ENCODE assay signal across 10 cellular contexts in the genomic region with DNA sequence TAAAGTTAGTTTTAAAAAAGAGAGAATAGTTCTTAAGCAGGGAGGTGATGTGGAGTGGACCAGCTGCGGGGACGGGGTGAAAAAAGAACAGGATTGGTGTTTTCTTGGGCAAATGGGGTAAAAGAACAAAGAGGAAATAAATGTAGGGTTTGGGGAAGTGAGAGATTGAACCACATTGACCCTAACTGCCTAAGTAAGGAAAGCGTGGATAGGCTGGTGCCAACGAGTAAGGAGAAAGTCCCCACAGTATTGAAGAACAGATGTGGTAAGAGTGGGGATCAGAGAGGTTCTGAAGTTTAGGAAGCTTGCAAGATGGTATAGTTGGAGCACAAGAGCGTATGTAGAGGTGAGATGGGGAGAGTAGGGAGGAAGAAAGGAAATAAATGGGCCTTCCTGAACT.
DNase-seq lines count a peak whose midpoint lies in the region; ATAC-seq and TF ChIP-seq lines count a peak whose summit lies in the region.
"Had no signal": no experiment of that assay in that cellular context is flagged by ENCODE, and none has a peak within 500 bp of the region (broad histone marks: within the 10 kb centered on the region; RNA-seq: fewer than 3 reads in every experiment).

No MANE protein-coding gene starts in this region.

- no peak for ATAC-seq in effector memory CD8-positive, alpha-beta T cell (replicated peaks)
- ATAC-seq in GM18505 (IDR thresholded peaks at IDR 0.05; ENCODE audit: unreplicated experiment): no peak

- H3K4me3 Mint-ChIP-seq in effector memory CD8-positive, alpha-beta T cell: peak overlapping the region; percentile 2 to 3
- H3K4me3 Mint-ChIP-seq: activated naive CD4-positive, alpha-beta T cell treated with anti-CD3 and anti-CD28 coated beads for 36 hours had no signal

- H3K36me3 Mint-ChIP-seq in effector memory CD8-positive, alpha-beta T cell (ENCODE audit: insufficient read depth): peaks cover 5% of the 10 kb centered on the region

- no peak for TF ChIP-seq POLR2A in GM18505 (IDR thresholded peaks at IDR 0.05; ENCODE audit: borderline replicate concordance, extremely low read depth, insufficient read depth, insufficient read length)

- peak overlapping the region; percentile 38 to 89 for H3K27ac Mint-ChIP-seq in effector memory CD8-positive, alpha-beta T cell
- H3K27ac Mint-ChIP-seq: activated naive CD4-positive, alpha-beta T cell treated with anti-CD3 and anti-CD28 coated beads for 36 hours had no signal

- peak; percentile 23 for DNase-seq in GF-D8 (lab: John Stamatoyannopoulos, UW)
- peak; percentile 90 for DNase-seq in NOMO-1 treated with DMSO at 0.1 percent for 48 hours (lab: John Stamatoyannopoulos, UW; ENCODE audit: unreplicated experiment)
- no peak for DNase-seq in effector memory CD8-positive, alpha-beta T cell
- DNase-seq in putamen (ENCODE audit: low spot score): peak; percentile 8
- DNase-seq in DMS153 (lab: John Stamatoyannopoulos, UW): no peak
- no peak for DNase-seq in kidney tubule cell (ENCODE audit: low spot score)
- DNase-seq in T-helper 1 cell: no peak
- DNase-seq: activated CD4-positive, CD25-positive, alpha-beta regulatory T cell; activated naive CD4-positive, alpha-beta T cell treated with anti-CD3 and anti-CD28 coated beads for 36 hours had no signal

- no peaks in the 10 kb centered on the region for H3K27me3 Mint-ChIP-seq in effector memory CD8-positive, alpha-beta T cell

- peaks cover 55 to 81% of the 10 kb centered on the region in 2 donors for H3K4me1 Mint-ChIP-seq in effector memory CD8-positive, alpha-beta T cell (ENCODE audit: low read depth in 2 of 2)

- H3K9me3 Mint-ChIP-seq in effector memory CD8-positive, alpha-beta T cell: no peaks in the 10 kb centered on the region
- H3K9me3 Mint-ChIP-seq: activated naive CD4-positive, alpha-beta T cell treated with anti-CD3 and anti-CD28 coated beads for 36 hours had no signal

Comparison
In these comparisons a context has a peak if more than half of its experiments do, and no peak if none do; other contexts are left out.
1. DNase-seq: peak in GF-D8 (single experiment), NOMO-1 treated with DMSO at 0.1 percent for 48 hours (single experiment) and putamen (single experiment); none in effector memory CD8-positive, alpha-beta T cell (0 of 3), DMS153 (single experiment), kidney tubule cell (single experiment) and T-helper 1 cell (0 of 5).